ENCODE assay signal across 8 cellular contexts in the genomic region with DNA sequence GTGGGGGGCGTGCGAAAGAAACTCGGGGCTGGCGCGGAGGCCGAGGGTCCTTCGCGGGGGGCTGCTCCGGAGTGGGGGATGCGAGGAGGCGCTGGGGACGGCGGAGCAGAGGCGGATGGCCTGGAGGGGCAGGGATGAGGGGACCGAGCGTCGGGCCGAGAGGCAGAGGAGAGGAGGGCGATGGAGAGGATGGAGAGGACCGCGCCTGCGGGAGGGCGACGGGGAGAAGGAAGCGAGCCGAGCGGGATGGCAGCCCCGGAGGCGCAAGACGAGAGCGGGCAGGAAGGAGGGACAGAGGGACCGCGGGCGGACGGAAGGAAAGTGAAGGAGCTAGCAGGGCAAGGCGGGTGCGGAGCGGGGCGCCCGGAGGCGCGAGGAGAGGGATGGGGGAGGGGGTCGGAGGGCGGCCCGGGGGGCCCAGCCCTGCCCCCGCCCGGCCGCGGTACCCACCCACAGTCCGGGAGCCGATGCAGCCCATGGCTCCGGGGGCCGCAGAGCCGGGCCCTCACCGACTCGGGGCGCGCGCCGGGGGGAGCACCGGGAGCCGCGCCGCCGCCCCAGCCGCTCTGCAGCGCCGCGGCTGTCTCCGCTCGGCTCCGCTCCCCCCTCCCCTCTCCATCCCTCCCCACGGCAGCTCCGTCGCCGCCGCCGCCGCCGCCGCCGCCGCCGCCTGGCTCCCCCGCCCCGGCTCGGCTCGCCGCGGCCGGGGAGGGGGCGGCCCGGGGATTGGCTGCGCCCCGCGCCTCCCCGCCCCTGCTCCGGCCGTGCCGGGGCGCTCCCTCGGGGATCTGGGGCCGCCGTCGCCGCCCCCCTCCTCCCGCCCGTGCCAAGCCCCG. TPM values are rescaled to one million over a fixed set of nuclear protein-coding genes. Genes with fewer than 3 reads are reported as not detected.
DNase-seq lines count a peak whose midpoint lies in the region; ATAC-seq and TF ChIP-seq lines count a peak whose summit lies in the region.

Gene FAM131B, minus strand, starts transcription at position 588 of the 836 bp plus-strand sequence. Its CDS starts 110 bp downstream, at position 478.

- intact Hi-C loops in dendritic cell treated with granulocyte-macrophage colony-stimulating factor and Interleukin-4, amounts not matched to agents 40 ng/mL and 50 ng/mL, for 4 days (cut with micrococcal nuclease), result no loop called here
- intact Hi-C loops in thyroid gland (cut with DNase I), result loop anchor here (5.0 kb wide), 1 partner anchor 40 kb away; no protein-coding TSS in a partner anchor

- H3K27me3 Mint-ChIP-seq in T-cell, result peaks cover 29 to 35% of the 10 kb centered on the region in 2 donors
- peaks cover 56% of the 10 kb centered on the region for H3K27me3 Mint-ChIP-seq in dendritic cell treated with granulocyte-macrophage colony-stimulating factor and Interleukin-4, amounts not matched to agents 40 ng/mL and 50 ng/mL, for 4 days

- CTCF ChIA-PET in T-cell (lab: Charles Lee), result interaction anchor here in 1 of 2 donors (0.6 kb wide), 1 partner anchor 11 kb away, joined by 3 read pairs; no protein-coding TSS in a partner anchor

- no peak within 1 kb of the TSS for H3K4ac ChIP-seq in mesenchymal stem cell (ENCODE audit: low read depth in 1 of 2, low read length in 2 of 2)

- H2BK120ac ChIP-seq in mesenchymal stem cell (ENCODE audit: low read depth, low read length), result peak within 1 kb of the TSS; percentile 22

- H3K4me3 ChIP-seq in mesenchymal stem cell (ENCODE audit: insufficient read depth in 1 of 2, low read depth in 1 of 2, low read length in 2 of 2) (peak within 1 kb of the TSS; percentile 50 to 83), thyroid gland (replicated peaks in 1 of 3) (peak within 1 kb of the TSS in 2 of 3 donors; percentile 14 to 37)

- peak within 1 kb of the TSS; percentile 5 to 55 for H3K14ac ChIP-seq in mesenchymal stem cell (ENCODE audit: low read length in 2 of 2)

- H3K79me1 ChIP-seq in mesenchymal stem cell (replicated peaks; ENCODE audit: low read length, poor library complexity, severe bottlenecking), result no peaks in the 10 kb centered on the region

- no peaks in the 10 kb centered on the region for H3K36me3 Mint-ChIP-seq in T-cell
- H3K36me3 Mint-ChIP-seq in dendritic cell treated with granulocyte-macrophage colony-stimulating factor and Interleukin-4, amounts not matched to agents 40 ng/mL and 50 ng/mL, for 4 days (ENCODE audit: low read depth), result no peaks in the 10 kb centered on the region

- H3K36me3 ChIP-seq in mesenchymal stem cell (ENCODE audit: control insufficient read depth in 1 of 2, insufficient read depth in 2 of 2, low read depth in 1 of 2, low read length in 2 of 2) (peaks cover 0 to 13% of the 10 kb centered on the region in 2 experiments), thyroid gland (no peaks in the 10 kb centered on the region)

- TF ChIP-seq POLR2A in thyroid gland (IDR thresholded peaks at IDR 0.05), result no peak

- ATAC-seq in GM19452 (IDR thresholded peaks at IDR 0.05; ENCODE audit: unreplicated experiment) (peak; percentile 57), T-cell (replicated peaks in 1 of 4) (peak; percentile 77 to 88 (median 80)), HG02970 (IDR thresholded peaks at IDR 0.05; ENCODE audit: low FRiP score, unreplicated experiment) (no peak)

- peaks cover 17% of the 10 kb centered on the region for H3K4me1 ChIP-seq in mesenchymal stem cell (ENCODE audit: control insufficient read depth, insufficient read depth, low read depth, low read length)
- H3K4me1 ChIP-seq in thyroid gland, result peaks cover 7 to 12% of the 10 kb centered on the region in 2 donors

- no peaks in the 10 kb centered on the region for H3K9me3 Mint-ChIP-seq in T-cell
- H3K9me3 Mint-ChIP-seq in dendritic cell treated with granulocyte-macrophage colony-stimulating factor and Interleukin-4, amounts not matched to agents 40 ng/mL and 50 ng/mL, for 4 days, result no peaks in the 10 kb centered on the region

- H3K23ac ChIP-seq in mesenchymal stem cell (ENCODE audit: low read length in 2 of 2), result peak within 1 kb of the TSS in 1 of 2 experiments; percentile 100

- H3K4me3 Mint-ChIP-seq in T-cell, result peak within 1 kb of the TSS; percentile 69 to 82 (median 79)
- peak within 1 kb of the TSS; percentile 91 for H3K4me3 Mint-ChIP-seq in dendritic cell treated with granulocyte-macrophage colony-stimulating factor and Interleukin-4, amounts not matched to agents 40 ng/mL and 50 ng/mL, for 4 days

- no peaks in the 10 kb centered on the region for H3K9me3 ChIP-seq in mesenchymal stem cell (ENCODE audit: control insufficient read depth, low read length)
- H3K9me3 ChIP-seq in thyroid gland, result no peaks in the 10 kb centered on the region

- H3K18ac ChIP-seq in mesenchymal stem cell (ENCODE audit: low read depth in 1 of 2, low read length in 2 of 2), result peak within 1 kb of the TSS in 1 of 2 experiments; percentile 78

- H3K27me3 ChIP-seq in mesenchymal stem cell (ENCODE audit: control insufficient read depth in 1 of 2, insufficient read depth in 1 of 2, low read length in 2 of 2), result peaks cover 35 to 74% of the 10 kb centered on the region in 2 experiments
- H3K27me3 ChIP-seq in thyroid gland, result peaks cover 11% of the 10 kb centered on the region

- H3K27ac ChIP-seq in mesenchymal stem cell (ENCODE audit: low read length, poor library complexity, severe bottlenecking) (no peak within 1 kb of the TSS), thyroid gland (no peak within 1 kb of the TSS)

- no peak for TF ChIP-seq CTCF in thyroid gland (IDR thresholded peaks at IDR 0.05)

- peak; percentile 70 for DNase-seq in AG20443 (ENCODE audit: low spot score)
- DNase-seq in T-cell, result peak in 17 of 34 experiments; percentile 20 to 48 (median 35)
- DNase-seq in mesenchymal stem cell, result no peak
- DNase-seq in thyroid gland, result peak in 1 of 2 donors; percentile 18
- DNase-seq in NCI-H2107 treated with DMSO at 0.1 percent for 48 hours (lab: John Stamatoyannopoulos, UW; ENCODE audit: unreplicated experiment), result no peak

- no peak within 1 kb of the TSS for H4K91ac ChIP-seq in mesenchymal stem cell (ENCODE audit: low read length)

- peak within 1 kb of the TSS; percentile 16 for H2BK15ac ChIP-seq in mesenchymal stem cell (ENCODE audit: low read depth, poor library complexity, severe bottlenecking)

- WGBS in mesenchymal stem cell, result under 1% methylated on average over 52 of the region's 109 CpGs
- 1 to 3% methylated on average over 31 to 43 of the region's 109 CpGs for WGBS in thyroid gland, 2 donors

- H3K9ac ChIP-seq in mesenchymal stem cell (ENCODE audit: low read length), result peak within 1 kb of the TSS; percentile 78

- H2AK5ac ChIP-seq in mesenchymal stem cell (ENCODE audit: low read length, severe bottlenecking), result no peak within 1 kb of the TSS

- POLR2A ChIA-PET in T-cell (lab: Charles Lee), result no interaction called here

- peak within 1 kb of the TSS in 1 of 2 experiments; percentile 21 for H2BK12ac ChIP-seq in mesenchymal stem cell (ENCODE audit: low read length in 2 of 2)

- H2BK5ac ChIP-seq in mesenchymal stem cell (ENCODE audit: low read depth, low read length, poor library complexity, severe bottlenecking), result no peak within 1 kb of the TSS

- peak within 1 kb of the TSS in 1 of 2 donors; percentile 65 for H3K27ac Mint-ChIP-seq in T-cell
- H3K27ac Mint-ChIP-seq in dendritic cell treated with granulocyte-macrophage colony-stimulating factor and Interleukin-4, amounts not matched to agents 40 ng/mL and 50 ng/mL, for 4 days, result peak within 1 kb of the TSS; percentile 24

- peak within 1 kb of the TSS; percentile 91 for H2AFZ ChIP-seq in mesenchymal stem cell (ENCODE audit: low read depth, low read length)

- peak within 1 kb of the TSS; percentile 70 for H3K4me2 ChIP-seq in mesenchymal stem cell (ENCODE audit: low read length, poor library complexity, severe bottlenecking)

- no peak within 1 kb of the TSS for H4K8ac ChIP-seq in mesenchymal stem cell (ENCODE audit: low read length)

- H3K4me1 Mint-ChIP-seq in T-cell, result peaks cover 10 to 17% (median 11%) of the 10 kb centered on the region in 3 donors
- H3K4me1 Mint-ChIP-seq in dendritic cell treated with granulocyte-macrophage colony-stimulating factor and Interleukin-4, amounts not matched to agents 40 ng/mL and 50 ng/mL, for 4 days (ENCODE audit: low read depth), result peaks cover 45% of the 10 kb centered on the region

RNA-seq across cellular contexts. Expression of gene FAM131B, which starts in this region (rescaled TPM):
- 1 to 10 TPM in 3 of 5 donors, under 1 TPM in 2; 0.08 to 3.6 (median 2.1) TPM for total RNA-seq in T-cell
- polyA plus RNA-seq in mesenchymal stem cell (2013, experiment 1 of 2), result 0.28 TPM
- polyA plus RNA-seq in mesenchymal stem cell (2013, experiment 2 of 2), result 0.30 TPM
- total RNA-seq in thyroid gland, result under 1 TPM in 2 of 4 donors, not detected in 2; 0.11 to 0.54 TPM
